8 cellular contexts compared by ENCODE assay signal in the genomic region with DNA sequence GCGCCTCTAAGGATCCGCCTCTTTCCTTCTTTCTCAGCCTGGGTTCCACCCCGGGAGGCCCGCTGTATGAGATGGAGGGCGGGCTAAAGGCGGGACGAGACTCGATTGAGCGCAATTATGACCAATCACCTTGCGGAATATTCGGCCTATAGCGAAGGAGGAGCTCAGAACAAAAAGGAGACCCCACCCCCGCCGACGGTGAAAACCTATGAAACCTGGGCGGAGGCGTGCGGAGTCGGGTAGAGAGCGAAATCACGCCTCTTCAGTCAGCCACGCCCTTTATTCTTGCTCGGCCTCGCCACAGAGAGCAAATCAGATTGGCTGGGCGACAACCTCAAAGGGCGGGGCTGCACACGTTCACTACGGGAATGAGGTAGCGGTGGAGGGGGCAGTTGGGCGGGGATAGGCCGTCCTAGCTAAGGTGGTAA. TPM values are rescaled to one million over a fixed set of nuclear protein-coding genes. Genes with fewer than 3 reads are reported as not detected.
DNase-seq lines count a peak whose midpoint lies in the region; ATAC-seq and TF ChIP-seq lines count a peak whose summit lies in the region.

No MANE protein-coding gene starts in this region.

- H2AFZ ChIP-seq in osteoblast (ENCODE audit: low read length), result peak overlapping the region; percentile 95

- H3K27me3 Mint-ChIP-seq in activated naive CD8-positive, alpha-beta T cell treated with anti-CD3 and anti-CD28 coated beads for 36 hours, result no peaks in the 10 kb centered on the region
- peaks cover 21% of the 10 kb centered on the region for H3K27me3 Mint-ChIP-seq in glutamatergic neuron (ENCODE audit: unreplicated experiment)

- no peaks in the 10 kb centered on the region for H3K9me3 Mint-ChIP-seq in activated naive CD8-positive, alpha-beta T cell treated with anti-CD3 and anti-CD28 coated beads for 36 hours
- H3K9me3 Mint-ChIP-seq in glutamatergic neuron (ENCODE audit: unreplicated experiment), result peaks cover 20% of the 10 kb centered on the region

- no peaks in the 10 kb centered on the region for H3K9me3 ChIP-seq in osteoblast (ENCODE audit: low read depth, low read length)
- no peaks in the 10 kb centered on the region for H3K9me3 ChIP-seq in thoracic aorta

- H4K20me1 ChIP-seq in osteoblast (ENCODE audit: insufficient read depth, low read length), result peaks cover 61% of the 10 kb centered on the region

- H3K4me1 ChIP-seq in osteoblast (ENCODE audit: insufficient read depth, low read length), result peaks cover 31% of the 10 kb centered on the region
- peaks cover 4 to 26% of the 10 kb centered on the region in 2 donors for H3K4me1 ChIP-seq in thoracic aorta (ENCODE audit: control insufficient read depth in 1 of 2, low read depth in 2 of 2)

- H3K4me3 Mint-ChIP-seq in activated naive CD8-positive, alpha-beta T cell treated with anti-CD3 and anti-CD28 coated beads for 36 hours, result peak overlapping the region; percentile 88
- peak overlapping the region; percentile 89 for H3K4me3 Mint-ChIP-seq in glutamatergic neuron (ENCODE audit: unreplicated experiment)

- H3K27ac ChIP-seq in osteoblast (ENCODE audit: low read depth, low read length) (peak overlapping the region; percentile 97), thoracic aorta (peak overlapping the region; percentile 92 to 96)

- H3K4me3 ChIP-seq in osteoblast (ENCODE audit: insufficient read depth, low read length) (peak overlapping the region; percentile 84), thoracic aorta (peak overlapping the region; percentile 81)

- ATAC-seq in HG02588 (IDR thresholded peaks at IDR 0.05; ENCODE audit: unreplicated experiment) (peak; percentile 86), thoracic aorta (ENCODE audit: insufficient number of reproducible peaks, low FRiP score, low read depth) (peak; percentile 92)

- H3K27me3 ChIP-seq in osteoblast (ENCODE audit: insufficient read depth, low read length) (no peaks in the 10 kb centered on the region), thoracic aorta (replicated peaks; ENCODE audit: insufficient read depth) (no peaks in the 10 kb centered on the region)

- DNase-seq in GM04504 (ENCODE audit: low read depth) (peak; percentile 100), NCI-H1092 (lab: John Stamatoyannopoulos, UW) (peak; percentile 99), SKM-1 (lab: John Stamatoyannopoulos, UW; ENCODE audit: unreplicated experiment) (peak; percentile 97), glutamatergic neuron (peak; percentile 89), osteoblast (ENCODE audit: insufficient read length, low spot score, missing footprints) (peak; percentile 99), thoracic aorta (ENCODE audit: low spot score) (peak; percentile 92)
- peak; percentile 91 for DNase-seq in activated naive CD8-positive, alpha-beta T cell treated with anti-CD3 and anti-CD28 coated beads for 36 hours

- peak overlapping the region; percentile 92 for H3K4me2 ChIP-seq in osteoblast (ENCODE audit: insufficient read depth, low read length)

- TF ChIP-seq CTCF in glutamatergic neuron (IDR thresholded peaks at IDR 0.05; ENCODE audit: partially characterized antibody, unreplicated experiment), result no peak
- no peak for TF ChIP-seq CTCF in osteoblast (IDR thresholded peaks at IDR 0.05; ENCODE audit: extremely low read depth, low read depth, low read length)
- TF ChIP-seq CTCF in thoracic aorta (IDR thresholded peaks at IDR 0.05), result no peak

- H3K36me3 ChIP-seq in osteoblast (ENCODE audit: insufficient read depth, low read length), result peaks cover 34% of the 10 kb centered on the region
- peaks cover 16% of the 10 kb centered on the region for H3K36me3 ChIP-seq in thoracic aorta

- H3K27ac Mint-ChIP-seq in activated naive CD8-positive, alpha-beta T cell treated with anti-CD3 and anti-CD28 coated beads for 36 hours, result peak overlapping the region; percentile 98
- peak overlapping the region; percentile 94 for H3K27ac Mint-ChIP-seq in glutamatergic neuron (ENCODE audit: unreplicated experiment)

- peaks cover 39% of the 10 kb centered on the region for H3K36me3 Mint-ChIP-seq in activated naive CD8-positive, alpha-beta T cell treated with anti-CD3 and anti-CD28 coated beads for 36 hours
- H3K36me3 Mint-ChIP-seq in glutamatergic neuron (ENCODE audit: unreplicated experiment), result no peaks in the 10 kb centered on the region

- H3K4me1 Mint-ChIP-seq in activated naive CD8-positive, alpha-beta T cell treated with anti-CD3 and anti-CD28 coated beads for 36 hours, result peaks cover 41% of the 10 kb centered on the region
- H3K4me1 Mint-ChIP-seq in glutamatergic neuron (ENCODE audit: low read depth, unreplicated experiment), result peaks cover 29% of the 10 kb centered on the region

- peaks cover 45% of the 10 kb centered on the region for H3K79me2 ChIP-seq in osteoblast (ENCODE audit: insufficient read depth, low read length)

RNA-seq across cellular contexts. Expression of a gene that starts 0.6 kb away (rescaled TPM):
- 10 to 100 TPM; 49.9 to 51.3 TPM for total RNA-seq in activated naive CD8-positive, alpha-beta T cell treated with anti-CD3 and anti-CD28 coated beads for 36 hours
- total RNA-seq in glutamatergic neuron (ENCODE audit: unreplicated experiment) (181 TPM), osteoblast (61.2 and 65.4 TPM in 2 replicates), thoracic aorta (10 to 100 TPM; 66.7 to 74.6 TPM)

RNA-seq across cellular contexts. Expression of a gene that starts 14.9 kb away (rescaled TPM):
- 10 to 100 TPM; 45.3 to 49.5 TPM for total RNA-seq in activated naive CD8-positive, alpha-beta T cell treated with anti-CD3 and anti-CD28 coated beads for 36 hours
- total RNA-seq in glutamatergic neuron (ENCODE audit: unreplicated experiment) (190 TPM), osteoblast (28.2 and 31.8 TPM in 2 replicates), thoracic aorta (10 to 100 TPM; 50.8 to 68.6 TPM)

RNA-seq across cellular contexts. Expression of a gene that starts 24.2 kb away (rescaled TPM):
- 100 to 1,000 TPM; 219 to 227 TPM for total RNA-seq in activated naive CD8-positive, alpha-beta T cell treated with anti-CD3 and anti-CD28 coated beads for 36 hours
- total RNA-seq in glutamatergic neuron (ENCODE audit: unreplicated experiment), result 503 TPM
- total RNA-seq in osteoblast, result 142 and 150 TPM in 2 replicates
- 100 to 1,000 TPM; 132 to 133 TPM for total RNA-seq in thoracic aorta

Comparison
In these comparisons a context has a peak if more than half of its experiments do, and no peak if none do; other contexts are left out.
1. Peak in every context shown above with its lines: DNase-seq, ATAC-seq, H3K4me3 ChIP-seq and H3K27ac ChIP-seq.